ENCODE assay signal across 1 cellular context in genomic region chr6:22102671-22103070, GRCh38.
A peak's percentile ranks its signal among the peaks of the same experiment; 100 is the strongest.
TF ChIP-seq lines count a peak whose summit lies in the region.

No MANE protein-coding gene starts in this region.

TF ChIP-seq in GM12878, 131 proteins besides CTCF, POLR2A, EP300 and RAD21 (continued from another document):
- TF ChIP-seq SREBF1 (IDR thresholded peaks at IDR 0.05; ENCODE audit: low read length) (no peak), ZBTB33 (IDR thresholded peaks at IDR 0.05) (peak; percentile 9; the same call in 1 of the 2 replicates), SUPT20H (IDR thresholded peaks at IDR 0.05; ENCODE audit: borderline replicate concordance, control insufficient read depth, low read depth, low read length) (no peak), STAT1 (conservative IDR thresholded peaks at IDR 0.05) (no peak), RUNX3 (IDR thresholded peaks at IDR 0.05; ENCODE audit: low read length) (peak; percentile 96), DPF2 (IDR thresholded peaks at IDR 0.05) (peak; percentile 86), ATF2 (IDR thresholded peaks at IDR 0.05; ENCODE audit: low read length) (peak; percentile 90), ATF3 (IDR thresholded peaks at IDR 0.05; ENCODE audit: borderline replicate concordance, extremely low read depth, low read depth, low read length) (no peak), TAF1 (IDR thresholded peaks at IDR 0.05; ENCODE audit: borderline replicate concordance, low read depth, low read length) (no peak), RELA (IDR thresholded peaks at IDR 0.05; ENCODE audit: borderline replicate concordance, partially characterized antibody) (no peak), ETV6 (conservative IDR thresholded peaks at IDR 0.05 in 1 of 2, IDR thresholded peaks at IDR 0.05 in 1 of 2; ENCODE audit: borderline replicate concordance in 1 of 2, low read depth in 1 of 2) (peak in 1 of 2 experiments; percentile 44; a peak in 1 of 4 replicates), ASH2L (IDR thresholded peaks at IDR 0.05; ENCODE audit: borderline replicate concordance, low read depth) (no peak), PKNOX1 (IDR thresholded peaks at IDR 0.05) (peak; percentile 61; the same call in 1 of the 2 replicates), YBX1 (IDR thresholded peaks at IDR 0.05) (no peak), RELB (IDR thresholded peaks at IDR 0.05; ENCODE audit: low read depth) (peak; percentile 90), CBX5 (IDR thresholded peaks at IDR 0.05; ENCODE audit: low read depth) (peak; percentile 97), ZSCAN29 (IDR thresholded peaks at IDR 0.05) (no peak)
